Comparison of ENCODE assay signal across 9 cellular contexts in the genomic region with DNA sequence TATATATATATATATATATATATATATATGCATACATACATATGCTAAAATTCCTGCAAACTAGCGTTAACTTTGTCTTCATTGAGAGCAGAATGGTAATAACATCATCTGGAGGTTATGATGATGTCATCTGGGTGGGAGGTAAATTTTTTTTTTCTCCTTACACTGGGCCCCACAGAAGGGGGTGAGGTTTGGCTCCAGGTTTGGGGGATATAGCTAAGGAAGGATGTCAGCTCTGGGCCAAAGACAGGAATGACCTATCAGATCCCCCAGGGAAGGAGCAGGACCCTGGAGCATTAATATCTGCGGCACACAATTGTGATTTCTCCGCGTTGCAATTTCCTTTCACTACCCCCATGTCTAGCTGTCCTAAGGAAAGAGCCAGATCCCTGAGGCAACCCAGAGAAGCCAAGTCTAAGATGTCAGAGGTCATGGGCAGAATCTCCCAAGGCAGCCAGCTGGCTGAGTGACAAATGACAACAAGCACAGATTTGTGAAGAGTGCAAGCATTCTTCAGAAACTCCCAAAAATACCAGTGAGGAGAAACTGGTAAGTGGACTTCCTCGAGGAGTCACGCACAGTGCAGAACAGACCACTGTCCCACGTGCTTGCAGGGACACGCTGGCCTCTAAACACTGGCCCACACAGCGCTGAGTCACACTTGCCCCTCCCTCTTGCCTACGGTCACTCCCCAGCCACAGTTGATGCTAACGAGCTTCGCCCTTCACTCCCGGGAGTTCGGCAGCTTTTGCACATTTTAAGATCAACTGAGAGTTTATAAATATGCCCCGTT. TPM values are rescaled to one million over a fixed set of nuclear protein-coding genes. Genes with fewer than 3 reads are reported as not detected.
DNase-seq lines count a peak whose midpoint lies in the region; ATAC-seq and TF ChIP-seq lines count a peak whose summit lies in the region.
"Had no signal": no experiment of that assay in that cellular context is flagged by ENCODE, and none has a peak within 500 bp of the region (broad histone marks: within the 10 kb centered on the region; RNA-seq: fewer than 3 reads in every experiment).

No MANE protein-coding gene starts in this region.

- H3K36me3 ChIP-seq in PC-3 (ENCODE audit: low read depth, low read length): no peaks in the 10 kb centered on the region
- no peaks in the 10 kb centered on the region for H3K36me3 ChIP-seq in lung (ENCODE audit: control insufficient read depth in 2 of 2, insufficient read depth in 2 of 2, low read length in 2 of 2)

- DNase-seq in ELF-1 (ENCODE audit: low read depth, low spot score): peak; percentile 80
- peak; percentile 93 for DNase-seq in PC-3
- DNase-seq in dorsolateral prefrontal cortex: peak in 9 of 10 donors; percentile 77 to 95 (median 87)
- DNase-seq in lung (ENCODE audit: low spot score): peak; percentile 70
- DNase-seq in type B pancreatic cell (ENCODE audit: extremely low spot score, unreplicated experiment): no peak
- no peak for DNase-seq in NCI-H345 treated with DMSO at 0.1 percent for 48 hours (lab: John Stamatoyannopoulos, UW; ENCODE audit: unreplicated experiment)
- no peak for DNase-seq in activated naive CD4-positive, alpha-beta T cell (lab: John Stamatoyannopoulos, UW)

- CTCF ChIA-PET in PC-3 (lab: Charles Lee): interaction anchor here (0.5 to 4.3 kb wide), 4 partner anchors 23 to 869 kb away, joined by 4 to 54 read pairs (median 4); no protein-coding TSS in a partner anchor

- no peaks in the 10 kb centered on the region for H3K36me3 Mint-ChIP-seq in type B pancreatic cell

- H3K4me1 ChIP-seq in PC-3 (ENCODE audit: insufficient read depth, low read length) (peaks cover 14% of the 10 kb centered on the region), lung (ENCODE audit: control insufficient read depth in 2 of 2, insufficient read depth in 2 of 2, low read length in 2 of 2) (peaks cover 4 to 6% of the 10 kb centered on the region in 2 donors)

- H3K27me3 ChIP-seq in PC-3 (ENCODE audit: low read length) (no peaks in the 10 kb centered on the region), dorsolateral prefrontal cortex (no peaks in the 10 kb centered on the region), lung (ENCODE audit: control insufficient read depth, insufficient read depth) (no peaks in the 10 kb centered on the region)

- H3K27ac Mint-ChIP-seq in type B pancreatic cell: peak overlapping the region; percentile 89

- H3K79me2 ChIP-seq in PC-3 (ENCODE audit: low read length): no peaks in the 10 kb centered on the region

- ATAC-seq in PC-3: peak; percentile 89
- ATAC-seq in lung (ENCODE audit: insufficient read depth, low FRiP score): peak; percentile 85
- ATAC-seq in GM21528 (IDR thresholded peaks at IDR 0.05; ENCODE audit: low FRiP score, unreplicated experiment): no peak

- H3K4me1 Mint-ChIP-seq in type B pancreatic cell (ENCODE audit: unreplicated experiment): peaks cover 21% of the 10 kb centered on the region

- H3K4me3 ChIP-seq in PC-3 (ENCODE audit: low read length): peak overlapping the region; percentile 61
- peak overlapping the region in 41 of 59 donors; percentile 0 to 56 (median 29) for H3K4me3 ChIP-seq in dorsolateral prefrontal cortex
- no peak overlapping the region for H3K4me3 ChIP-seq in lung

- H3K27ac ChIP-seq in PC-3 (ENCODE audit: low read length): peak overlapping the region; percentile 79
- H3K27ac ChIP-seq in dorsolateral prefrontal cortex: peak overlapping the region in 57 of 59 donors; percentile 16 to 89 (median 76)
- peak overlapping the region; percentile 49 to 71 for H3K27ac ChIP-seq in lung (ENCODE audit: low read depth in 1 of 2, low read length in 1 of 2)
- H3K27ac ChIP-seq: HL-60 had no signal

- H3F3A ChIP-seq in PC-3 (ENCODE audit: low read length, unreplicated experiment): peaks cover 14% of the 10 kb centered on the region

- peak overlapping the region; percentile 73 for H2AFZ ChIP-seq in PC-3 (ENCODE audit: low read length)

- TF ChIP-seq CTCF in PC-3 (conservative IDR thresholded peaks at IDR 0.05; ENCODE audit: low read depth, low read length) (no peak), dorsolateral prefrontal cortex (IDR thresholded peaks at IDR 0.05 in 54 of 56, conservative IDR thresholded peaks at IDR 0.05 in 2 of 56; ENCODE audit: low read depth in 1 of 56, partially characterized antibody in 56 of 56) (peak in 18 of 56 donors; percentile 6 to 52 (median 24)), lung (IDR thresholded peaks at IDR 0.05; ENCODE audit: control extremely low read depth, extremely low read depth) (no peak), type B pancreatic cell (conservative IDR thresholded peaks at IDR 0.05) (no peak)

- H3K27me3 Mint-ChIP-seq in type B pancreatic cell: no peaks in the 10 kb centered on the region

- BruUV-seq in PC-3 (replicated peaks; lab: Mats Ljungman, UMichigan): no TSS peak

- H3K9me3 ChIP-seq in PC-3 (ENCODE audit: low read length) (no peaks in the 10 kb centered on the region), lung (ENCODE audit: control insufficient read depth in 2 of 2, insufficient read depth in 1 of 2, low read length in 1 of 2) (no peaks in the 10 kb centered on the region)

- WGBS in lung, 2 donors: 25 to 38% methylated on average over 15 of the region's 15 CpGs

- H3K9ac ChIP-seq in PC-3 (ENCODE audit: low read length): peak overlapping the region; percentile 55

- H3K4me3 Mint-ChIP-seq in type B pancreatic cell: peak overlapping the region; percentile 46

- H3K9me3 Mint-ChIP-seq in type B pancreatic cell: no peaks in the 10 kb centered on the region

- no peaks in the 10 kb centered on the region for H3K9me2 ChIP-seq in PC-3 (replicated peaks; ENCODE audit: low read length)

- intact Hi-C loops in PC-3 (cut with micrococcal nuclease): loop anchor here (1.0 to 2.0 kb wide), 2 partner anchors 41 to 128 kb away; a partner anchor contains a TSS
- intact Hi-C loops in dorsolateral prefrontal cortex (cut with DNase I): loop anchor here in 1 of 2 donors (5.0 to 10.0 kb wide), 3 partner anchors 57 to 860 kb away; no protein-coding TSS in a partner anchor

- peaks cover under 1% of the 10 kb centered on the region; the same call in 1 of the 2 replicates for H4K20me1 ChIP-seq in PC-3 (ENCODE audit: low read length)

- peak overlapping the region; percentile 86 for H3K4me2 ChIP-seq in PC-3 (ENCODE audit: low read length)

- POLR2A ChIA-PET in PC-3 (lab: Charles Lee; ENCODE audit: unreplicated experiment): interaction anchor here (0.6 to 2.0 kb wide), 3 partner anchors 10 to 33 kb away, joined by 5 to 10 read pairs (median 5); a partner anchor contains a TSS

RNA-seq across cellular contexts. Expression of a gene that starts 9.9 kb away (rescaled TPM):
- total RNA-seq in PC-3 (2014; rRNA removed) (1,587 TPM in 2 replicates), dorsolateral prefrontal cortex (1,000 to 10,000 TPM in 109 of 120 experiments, 100 to 1,000 TPM in 11; 835 to 2,453 (median 1,204) TPM), lung (1,000 to 10,000 TPM; 1,113 to 1,141 TPM), type B pancreatic cell (ENCODE audit: low replicate concordance) (761 and 1,411 TPM in 2 replicates)
- 1,000 to 10,000 TPM; 1,465 to 1,682 TPM for polyA plus RNA-seq in lung

RNA-seq across cellular contexts. Expression of a gene that starts 40.8 kb away (rescaled TPM):
- total RNA-seq in PC-3 (2014; rRNA removed) (79.1 and 80.5 TPM in 2 replicates), dorsolateral prefrontal cortex (100 to 1,000 TPM in 1 of 120 experiments, 10 to 100 TPM in 119; 33.4 to 110 (median 54.7) TPM), lung (10 to 100 TPM; 28.0 to 31.3 TPM), type B pancreatic cell (ENCODE audit: low replicate concordance) (23.4 and 27.7 TPM in 2 replicates)
- polyA plus RNA-seq in lung: 10 to 100 TPM; 11.9 to 29.7 TPM

Comparison
In these comparisons a context has a peak if more than half of its experiments do, and no peak if none do; other contexts are left out.
1. DNase-seq: peak in ELF-1 (single experiment), PC-3 (single experiment), dorsolateral prefrontal cortex (9 of 10) and lung (single experiment); none in type B pancreatic cell (single experiment), NCI-H345 treated with DMSO at 0.1 percent for 48 hours (single experiment) and activated naive CD4-positive, alpha-beta T cell (0 of 4).
2. Peak in every context shown above with its lines, with median percentiles within 50 percentile points of each other: H3K27ac ChIP-seq.